ENCODE assay signal across 9 cellular contexts in genomic region chr19:4473708-4474503, GRCh38. TPM values are rescaled to one million over a fixed set of nuclear protein-coding genes. Genes with fewer than 3 reads are reported as not detected.
DNase-seq lines count a peak whose midpoint lies in the region; ATAC-seq and TF ChIP-seq lines count a peak whose summit lies in the region.
"Had no signal": no experiment of that assay in that cellular context is flagged by ENCODE, and none has a peak within 500 bp of the region (broad histone marks: within the 10 kb centered on the region; RNA-seq: fewer than 3 reads in every experiment).

No MANE protein-coding gene starts in this region.

- H3K56ac ChIP-seq in mesendoderm (ENCODE audit: low read length), result peak overlapping the region; percentile 71

- H4K8ac ChIP-seq in mesendoderm (ENCODE audit: low read depth, low read length), result no peak overlapping the region

- H4K5ac ChIP-seq in mesendoderm (ENCODE audit: low read length), result no peak overlapping the region

- H2BK120ac ChIP-seq in mesendoderm (ENCODE audit: low read depth, low read length), result no peak overlapping the region

- H2BK5ac ChIP-seq in mesendoderm (ENCODE audit: low read length), result no peak overlapping the region

- peak overlapping the region; percentile 58 for H2AK5ac ChIP-seq in mesendoderm (ENCODE audit: low read length)

- peak overlapping the region; percentile 58 for H3K4me2 ChIP-seq in mesendoderm (ENCODE audit: low read length)

- H3K27ac ChIP-seq in AG04450 (ENCODE audit: low read depth, low read length) (peak overlapping the region; percentile 39), mesendoderm (ENCODE audit: low read depth, low read length) (peak overlapping the region; percentile 87)
- H3K27ac ChIP-seq: left lung had no signal

- peak overlapping the region; percentile 8 for H3K18ac ChIP-seq in mesendoderm (ENCODE audit: low read length)

- H3K79me1 ChIP-seq in mesendoderm (ENCODE audit: low read length), result peaks cover 13% of the 10 kb centered on the region

- no peak overlapping the region for H2BK15ac ChIP-seq in mesendoderm (replicated peaks; ENCODE audit: low read depth)

- H3K36me3 ChIP-seq in H7 (replicated peaks; ENCODE audit: control insufficient read depth, insufficient read depth, low read length) (peaks cover 17% of the 10 kb centered on the region), mesendoderm (ENCODE audit: control insufficient read depth, insufficient read depth, low read length) (peaks cover 8% of the 10 kb centered on the region)

- in situ Hi-C loops in astrocyte of the cerebellum (cut with HindIII; ENCODE audit: low sequenced_read_pairs), result no loop called here

- POLR2A ChIA-PET in AG04450 (lab: Yijun Ruan, JAX), result no interaction called here

- peak overlapping the region; percentile 91 for H3K9ac ChIP-seq in mesendoderm (ENCODE audit: low read length)

- H3K27me3 ChIP-seq in AG04450 (ENCODE audit: control insufficient read depth, insufficient read depth, low read length) (no peaks in the 10 kb centered on the region), H7 (ENCODE audit: control insufficient read depth, insufficient read depth, low read length) (no peaks in the 10 kb centered on the region), mesendoderm (ENCODE audit: insufficient read depth, low read length, poor library complexity) (no peaks in the 10 kb centered on the region)
- H3K27me3 ChIP-seq: left lung had no signal

- H3K9me3 ChIP-seq in AG04450 (ENCODE audit: control insufficient read depth, insufficient read depth, low read length), result peaks cover 4% of the 10 kb centered on the region; the same call in 1 of the 2 replicates
- H3K9me3 ChIP-seq: left lung had no signal

- peaks cover 2% of the 10 kb centered on the region for H3K4me1 ChIP-seq in mesendoderm (ENCODE audit: control insufficient read depth, low read depth, low read length)

- H3K23ac ChIP-seq in mesendoderm (ENCODE audit: low read length), result peak overlapping the region; percentile 45

- CTCF ChIA-PET in AG04450 (lab: Charles Lee), result interaction anchor here (0.5 to 1.2 kb wide), 5 partner anchors 17 to 337 kb away, joined by 3 to 6 read pairs (median 3); partner anchors contain the start of gene UBXN6

- TF ChIP-seq CTCF in AG04450 (IDR thresholded peaks at IDR 0.05; ENCODE audit: low read depth, low read length), result no peak
- no peak for TF ChIP-seq CTCF in astrocyte of the cerebellum (IDR thresholded peaks at IDR 0.05; ENCODE audit: low read depth, low read length, missing control alignments)

- peak overlapping the region; percentile 43 for H3K4ac ChIP-seq in mesendoderm (ENCODE audit: low read depth, low read length)

- WGBS in mesendoderm (ENCODE audit: extremely low coverage, insufficient coverage, low lambda C conversion rate), result no CpG with 5 or more reads among the region's 25 CpGs

- DNase-seq in AG04450 (ENCODE audit: low read depth, low spot score), result no peak
- peak; percentile 60 for DNase-seq in H7
- DNase-seq in astrocyte of the cerebellum (ENCODE audit: low read depth), result no peak
- DNase-seq in mesendoderm, result peak; percentile 58
- no peak for DNase-seq in germinal center (ENCODE audit: low spot score)
- no peak for DNase-seq in NOMO-1 treated with dmso at 0.1 percent for 144 hours (lab: John Stamatoyannopoulos, UW; ENCODE audit: unreplicated experiment)
- DNase-seq: left lung had no signal

- ATAC-seq in GM21786 (IDR thresholded peaks at IDR 0.05; ENCODE audit: unreplicated experiment), result no peak
- ATAC-seq in HG03571 (IDR thresholded peaks at IDR 0.05; ENCODE audit: unreplicated experiment), result no peak
- ATAC-seq: left lung had no signal

- H3K79me2 ChIP-seq in mesendoderm (ENCODE audit: control insufficient read depth, insufficient read depth, low read length), result peaks cover 28% of the 10 kb centered on the region

- H3K4me3 ChIP-seq in AG04450 (ENCODE audit: low read depth, low read length) (peak overlapping the region; percentile 79), H7 (ENCODE audit: insufficient read depth, low read depth, low read length) (peak overlapping the region; percentile 55), astrocyte of the cerebellum (ENCODE audit: low read depth, low read length) (peak overlapping the region; percentile 96), mesendoderm (ENCODE audit: low read length) (peak overlapping the region; percentile 67)

RNA-seq across cellular contexts. Expression of gene HDGFL2, which starts 1.8 kb away (rescaled TPM):
- 23.5 and 28.2 TPM in 2 replicates for polyA plus RNA-seq in AG04450 (2011; rRNA removed)
- polyA minus RNA-seq in AG04450 (2011; rRNA and poly(A)+ RNA removed), result 25.2 and 26.3 TPM in 2 replicates
- total RNA-seq in H7 (2014; rRNA removed; shearing (Covaris generic)), result 111 and 116 TPM in 2 replicates
- polyA plus RNA-seq in mesendoderm (2013, experiment 1 of 2), result 54.7 TPM
- 55.7 TPM for polyA plus RNA-seq in mesendoderm (2013, experiment 2 of 2)

RNA-seq across cellular contexts. Expression of gene UBXN6, which starts 16.3 kb away (rescaled TPM):
- polyA plus RNA-seq in AG04450 (2011; rRNA removed), result 45.2 and 58.3 TPM in 2 replicates
- polyA minus RNA-seq in AG04450 (2011; rRNA and poly(A)+ RNA removed), result 38.4 and 46.8 TPM in 2 replicates
- 36.0 and 41.8 TPM in 2 replicates for total RNA-seq in H7 (2014; rRNA removed; shearing (Covaris generic))
- 29.1 TPM for polyA plus RNA-seq in mesendoderm (2013, experiment 1 of 2)
- polyA plus RNA-seq in mesendoderm (2013, experiment 2 of 2), result 28.3 TPM

RNA-seq across cellular contexts. Expression of gene PLIN4, which starts 44.4 kb away (rescaled TPM):
- 0.07 and 0.11 TPM in 2 replicates for polyA plus RNA-seq in AG04450 (2011; rRNA removed)
- 0.09 and 0.14 TPM in 2 replicates for polyA minus RNA-seq in AG04450 (2011; rRNA and poly(A)+ RNA removed)
- total RNA-seq in H7 (2014; rRNA removed; shearing (Covaris generic)), result 0.07 and 0.10 TPM in 2 replicates
- polyA plus RNA-seq in mesendoderm (2013, experiment 1 of 2), result 0.01 TPM
- polyA plus RNA-seq in mesendoderm (2013, experiment 2 of 2), result 0.04 TPM

Comparison
In these comparisons a context has a peak if more than half of its experiments do, and no peak if none do; other contexts are left out.
1. DNase-seq: peak in H7 (single experiment) and mesendoderm (single experiment); none in AG04450 (single experiment), astrocyte of the cerebellum (single experiment), germinal center (single experiment) and NOMO-1 treated with dmso at 0.1 percent for 144 hours (single experiment).
2. Peak in every context shown above with its lines, with median percentiles within 50 percentile points of each other: H3K4me3 ChIP-seq.